ENCODE assay signal across 30 cellular contexts in the genomic region with DNA sequence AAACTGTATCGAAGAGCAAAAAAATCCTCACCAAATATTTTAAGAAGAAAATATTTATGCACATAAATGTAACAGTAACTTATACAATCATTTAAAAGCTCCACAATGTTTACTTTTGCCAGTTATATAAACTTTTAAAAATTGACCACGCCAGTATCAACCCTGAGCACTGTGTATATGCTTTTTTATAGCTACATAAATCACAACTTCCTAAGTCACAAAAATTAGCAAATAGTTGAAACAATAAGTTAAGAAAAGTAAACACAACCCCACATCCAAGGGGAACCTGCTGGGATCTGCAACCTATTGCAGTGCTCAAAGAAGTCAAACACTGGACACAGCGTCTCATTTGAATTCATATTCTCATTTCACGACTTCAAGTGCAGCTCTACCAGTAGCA.
DNase-seq lines count a peak whose midpoint lies in the region; ATAC-seq, FAIRE-seq and TF ChIP-seq lines count a peak whose summit lies in the region.
"Had no signal": no experiment of that assay in that cellular context is flagged by ENCODE, and none has a peak within 500 bp of the region (broad histone marks: within the 10 kb centered on the region; RNA-seq: fewer than 3 reads in every experiment).

No MANE protein-coding gene starts in this region.

- H3K4me3 Mint-ChIP-seq in astrocyte (ENCODE audit: unreplicated experiment) (no peak overlapping the region), endothelial cell (ENCODE audit: unreplicated experiment) (no peak overlapping the region)
- H3K4me3 Mint-ChIP-seq: activated CD8-positive, alpha-beta T cell treated with anti-CD3 and anti-CD28 coated beads for 36 hours; activated naive CD8-positive, alpha-beta T cell treated with anti-CD3 and anti-CD28 coated beads, Interleukin-2, amount 50 U/mL, for 24 hours; immature natural killer cell; neural crest cell; T-cell had no signal

- FAIRE-seq in A204.1 (lab: Jason Lieb, UNC) (peak; percentile 41), astrocyte (lab: Jason Lieb, UNC) (no peak)

- no peak overlapping the region for H2AFZ ChIP-seq in astrocyte (ENCODE audit: low read depth, low read length)

- H3K9me3 Mint-ChIP-seq in astrocyte (ENCODE audit: unreplicated experiment) (no peaks in the 10 kb centered on the region), endothelial cell (ENCODE audit: unreplicated experiment) (no peaks in the 10 kb centered on the region)
- H3K9me3 Mint-ChIP-seq: activated CD8-positive, alpha-beta T cell treated with anti-CD3 and anti-CD28 coated beads for 36 hours; activated naive CD8-positive, alpha-beta T cell treated with anti-CD3 and anti-CD28 coated beads, Interleukin-2, amount 50 U/mL, for 24 hours; neural crest cell; T-cell had no signal

- peaks cover 72% of the 10 kb centered on the region for H3K79me2 ChIP-seq in astrocyte (ENCODE audit: insufficient read depth, low read length)

- intact Hi-C loops in mucosa of descending colon (cut with DNase I, micrococcal nuclease) (no loop called here), Right ventricle myocardium superior (cut with DNase I) (no loop called here)

- no peak overlapping the region for H3K4me3 ChIP-seq in HEK293 (ENCODE audit: low read depth, low read length)
- no peak overlapping the region for H3K4me3 ChIP-seq in astrocyte (ENCODE audit: insufficient read depth, low read depth, low read length)
- H3K4me3 ChIP-seq in mucosa of descending colon = no peak overlapping the region
- H3K4me3 ChIP-seq: Peyer's patch, SJSA1, smooth muscle cell had no signal

- H3K27me3 ChIP-seq in astrocyte (ENCODE audit: insufficient read depth, low read length) = no peaks in the 10 kb centered on the region
- H3K27me3 ChIP-seq: BE2C, Peyer's patch, SJSA1 had no signal

- H4K20me1 ChIP-seq in astrocyte (ENCODE audit: insufficient read depth, low read length) = peaks cover 2% of the 10 kb centered on the region

- H3K9ac ChIP-seq in astrocyte (ENCODE audit: low read length) = no peak overlapping the region

- no peak overlapping the region for H3K4me2 ChIP-seq in astrocyte (ENCODE audit: low read length)
- H3K4me2 ChIP-seq: smooth muscle cell had no signal

- ATAC-seq in mucosa of descending colon = peak; percentile 16
- no peak for ATAC-seq in HG02973 (IDR thresholded peaks at IDR 0.05; ENCODE audit: unreplicated experiment)
- ATAC-seq in Right ventricle myocardium superior (ENCODE audit: poor library complexity) = no peak
- ATAC-seq: activated CD8-positive, alpha-beta T cell treated with anti-CD3 and anti-CD28 coated beads for 36 hours; activated naive CD8-positive, alpha-beta T cell treated with anti-CD3 and anti-CD28 coated beads, Interleukin-2, amount 50 U/mL, for 24 hours; left ventricle myocardium superior; T-cell had no signal

- no peak for TF ChIP-seq CTCF in HEK293 (tag by site-specific recombination; IDR thresholded peaks at IDR 0.05)
- no peak for TF ChIP-seq CTCF in astrocyte (IDR thresholded peaks at IDR 0.05; ENCODE audit: insufficient read depth, low read depth, low read length)
- TF ChIP-seq CTCF in mucosa of descending colon (IDR thresholded peaks at IDR 0.05) = no peak
- TF ChIP-seq CTCF in endothelial cell (IDR thresholded peaks at IDR 0.05; ENCODE audit: unreplicated experiment) = no peak

- H3K4me1 ChIP-seq in HEK293 (ENCODE audit: control insufficient read depth, insufficient read depth, low read length) (peaks cover 40% of the 10 kb centered on the region), astrocyte (ENCODE audit: insufficient read depth, low read length) (peaks cover 44% of the 10 kb centered on the region), mucosa of descending colon (ENCODE audit: low read depth) (peaks cover 22% of the 10 kb centered on the region)
- H3K4me1 ChIP-seq: BE2C had no signal

- POLR2A ChIA-PET in HEK293 (lab: Yijun Ruan, JAX) = no interaction called here

- H3K27ac ChIP-seq in HEK293 (ENCODE audit: extremely low read depth, low read depth, low read length) = no peak overlapping the region
- H3K27ac ChIP-seq in astrocyte (ENCODE audit: low read depth, low read length) = peak overlapping the region; percentile 22
- H3K27ac ChIP-seq: epithelial cell of prostate, HL-60, Peyer's patch, SJSA1 had no signal

- CTCF ChIA-PET in HEK293 (lab: Yijun Ruan, JAX) = interaction anchor here (0.7 to 1.7 kb wide), 6 partner anchors 11 to 593 kb away, joined by 3 to 7 read pairs (median 4); no protein-coding TSS in a partner anchor

- H3K36me3 ChIP-seq in HEK293 (ENCODE audit: control insufficient read depth in 2 of 2, insufficient read depth in 1 of 2, low read length in 2 of 2) (no peaks in the 10 kb centered on the region; a peak in 2 of 3 replicates), astrocyte (ENCODE audit: insufficient read depth, low read length) (peaks cover 6% of the 10 kb centered on the region), mucosa of descending colon (ENCODE audit: low read depth) (no peaks in the 10 kb centered on the region)
- H3K36me3 ChIP-seq: BE2C, Peyer's patch had no signal

- no peaks in the 10 kb centered on the region for H3K27me3 Mint-ChIP-seq in astrocyte (ENCODE audit: low read depth, unreplicated experiment)
- H3K27me3 Mint-ChIP-seq in endothelial cell (ENCODE audit: unreplicated experiment) = peaks cover 5% of the 10 kb centered on the region

- DNase-seq in astrocyte (ENCODE audit: low read depth) (no peak), mucosa of descending colon (no peak), endothelial cell (ENCODE audit: low spot score) (no peak), Right ventricle myocardium superior (no peak)
- DNase-seq in stimulated activated naive CD4-positive, alpha-beta T cell treated with Interleukin-2 at 50 U/mL for 16 hours (lab: John Stamatoyannopoulos, UW) = no peak
- DNase-seq: activated CD4-positive, alpha-beta T cell treated with anti-CD3 and anti-CD28 coated beads for 1 hour; activated CD8-positive, alpha-beta T cell treated with anti-CD3 and anti-CD28 coated beads for 36 hours; activated gamma-delta T cell; activated naive CD8-positive, alpha-beta T cell treated with anti-CD3 and anti-CD28 coated beads, Interleukin-2, amount 50 U/mL, for 24 hours; activated T-cell treated with anti-CD3 and anti-CD28 coated beads for 4 hours; BE2C; DMS79; foreskin melanocyte; GF-D8; immature natural killer cell; left ventricle myocardium superior; NCI-H1105; NCI-H2029 treated with DMSO at 0.1 percent for 48 hours; NCI-H446; Peyer's patch; stimulated activated CD4-positive, alpha-beta T cell treated with anti-CD3 and anti-CD28 coated beads, Interleukin-2, amount 100 ng/mL, for 24 hours; T-cell had no signal

- H3K36me3 Mint-ChIP-seq in astrocyte (ENCODE audit: low read depth, unreplicated experiment) (peaks cover 2% of the 10 kb centered on the region), endothelial cell (ENCODE audit: low read depth, unreplicated experiment) (peaks cover 9% of the 10 kb centered on the region)
- H3K36me3 Mint-ChIP-seq: immature natural killer cell, T-cell had no signal

- no peaks in the 10 kb centered on the region for H3K9me3 ChIP-seq in HEK293 (ENCODE audit: control insufficient read depth, insufficient read depth, low read depth, low read length)
- H3K9me3 ChIP-seq in astrocyte (ENCODE audit: insufficient read depth, low read depth, low read length) = no peaks in the 10 kb centered on the region
- H3K9me3 ChIP-seq in mucosa of descending colon = no peaks in the 10 kb centered on the region
- H3K9me3 ChIP-seq: BE2C, Peyer's patch, SJSA1 had no signal

- H3K4me1 Mint-ChIP-seq in astrocyte (ENCODE audit: low read depth, unreplicated experiment) = peaks cover 32% of the 10 kb centered on the region
- peaks cover 11% of the 10 kb centered on the region for H3K4me1 Mint-ChIP-seq in endothelial cell (ENCODE audit: unreplicated experiment)
- H3K4me1 Mint-ChIP-seq: neural crest cell, T-cell had no signal

- H3K27ac Mint-ChIP-seq in astrocyte (ENCODE audit: unreplicated experiment) = peak overlapping the region; percentile 53
- H3K27ac Mint-ChIP-seq in endothelial cell (ENCODE audit: unreplicated experiment) = no peak overlapping the region
- H3K27ac Mint-ChIP-seq: activated CD8-positive, alpha-beta T cell treated with anti-CD3 and anti-CD28 coated beads for 36 hours; activated naive CD8-positive, alpha-beta T cell treated with anti-CD3 and anti-CD28 coated beads, Interleukin-2, amount 50 U/mL, for 24 hours; immature natural killer cell; T-cell had no signal

TF ChIP-seq in HEK293, 187 proteins besides CTCF, POLR2A, EP300 and RAD21 (continues in another document):
- TF ChIP-seq, protein P1, sequence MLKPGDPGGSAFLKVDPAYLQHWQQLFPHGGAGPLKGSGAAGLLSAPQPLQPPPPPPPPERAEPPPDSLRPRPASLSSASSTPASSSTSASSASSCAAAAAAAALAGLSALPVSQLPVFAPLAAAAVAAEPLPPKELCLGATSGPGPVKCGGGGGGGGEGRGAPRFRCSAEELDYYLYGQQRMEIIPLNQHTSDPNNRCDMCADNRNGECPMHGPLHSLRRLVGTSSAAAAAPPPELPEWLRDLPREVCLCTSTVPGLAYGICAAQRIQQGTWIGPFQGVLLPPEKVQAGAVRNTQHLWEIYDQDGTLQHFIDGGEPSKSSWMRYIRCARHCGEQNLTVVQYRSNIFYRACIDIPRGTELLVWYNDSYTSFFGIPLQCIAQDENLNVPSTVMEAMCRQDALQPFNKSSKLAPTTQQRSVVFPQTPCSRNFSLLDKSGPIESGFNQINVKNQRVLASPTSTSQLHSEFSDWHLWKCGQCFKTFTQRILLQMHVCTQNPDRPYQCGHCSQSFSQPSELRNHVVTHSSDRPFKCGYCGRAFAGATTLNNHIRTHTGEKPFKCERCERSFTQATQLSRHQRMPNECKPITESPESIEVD (tag by site-specific recombination; IDR thresholded peaks at IDR 0.05) = peak; percentile 82
- TF ChIP-seq BCL6B (tag by site-specific recombination; IDR thresholded peaks at IDR 0.05) = 0 out of 2 replicates have a peak, but pooled peaks have one; percentile 44
- TF ChIP-seq ZNF843 (tag by site-specific recombination; IDR thresholded peaks at IDR 0.05) = peak; percentile 13; the same call in 1 of the 2 replicates
- TF ChIP-seq ZBTB8A (tag by site-specific recombination; IDR thresholded peaks at IDR 0.05) = no peak
- no peak for TF ChIP-seq ZFHX2 (tag by site-specific recombination; conservative IDR thresholded peaks at IDR 0.05)
- no peak for TF ChIP-seq ZNF169 (tag by site-specific recombination; IDR thresholded peaks at IDR 0.05)
- no peak for TF ChIP-seq ZNF341 (tag by site-specific recombination; IDR thresholded peaks at IDR 0.05; ENCODE audit: low read depth)
- no peak for TF ChIP-seq ZBTB17 (tag by site-specific recombination; IDR thresholded peaks at IDR 0.05)
